Comparison of ENCODE assay signal across 14 cellular contexts in the genomic region with DNA sequence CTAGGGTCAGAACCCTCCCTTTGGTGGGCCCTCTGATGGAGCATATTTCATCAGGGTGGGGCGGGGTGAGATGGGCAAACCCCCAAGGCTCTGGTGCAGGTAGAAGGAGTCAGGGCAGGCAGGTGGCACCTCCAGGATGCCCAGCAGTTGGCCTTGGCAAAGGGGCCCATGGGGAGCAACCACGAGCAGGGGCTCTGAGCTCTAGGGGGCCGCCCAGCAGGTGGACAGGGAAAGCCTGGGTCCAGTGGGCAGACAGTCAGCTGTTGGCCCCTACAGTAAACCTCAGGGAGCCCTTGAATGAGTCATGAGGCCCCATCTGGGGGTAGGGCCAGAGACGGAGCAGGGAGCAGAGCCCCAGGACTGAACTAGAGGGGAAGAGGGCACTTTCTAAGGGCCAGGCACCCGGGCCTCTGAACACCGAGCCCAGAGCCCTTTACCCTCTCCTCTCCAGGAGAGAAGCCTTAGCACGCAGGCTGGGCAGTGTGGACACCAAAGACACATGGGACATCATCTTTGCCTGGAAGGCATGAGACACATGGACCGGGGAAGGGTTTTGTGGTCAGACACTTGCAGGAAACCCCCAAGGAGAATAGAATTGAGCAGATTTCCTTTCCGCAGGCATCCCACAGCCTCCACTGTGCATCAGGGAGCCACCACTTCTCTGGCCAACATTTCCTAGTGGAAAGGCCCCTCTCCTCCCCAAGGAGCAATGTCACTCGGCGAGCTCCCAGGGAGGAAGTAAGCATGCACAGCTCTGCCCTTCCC.
"Had no signal": no experiment of that assay in that cellular context is flagged by ENCODE, and none has a peak within 500 bp of the region (broad histone marks: within the 10 kb centered on the region; RNA-seq: fewer than 3 reads in every experiment).

No MANE protein-coding gene starts in this region.

- ATAC-seq: activated T-helper 17 cell treated with anti-CD3 and anti-CD28 coated beads, Interleukin-2, amount 50 U/mL, for 72 hours; right lobe of liver had no signal

- H3K4me1 ChIP-seq: right lobe of liver, stomach had no signal

- DNase-seq: activated B cell treated with CpG ODN at 0.5 μM for 24 hours; activated CD4-positive, alpha-beta T cell treated with anti-CD3 and anti-CD28 coated beads, Interleukin-2, amount 10 ng/mL, durations not matched to agents 24 days and 14 days; activated CD8-positive, alpha-beta memory T cell treated with anti-CD3 and anti-CD28 coated beads for 24 hours; activated naive CD4-positive, alpha-beta T cell treated with anti-CD3 and anti-CD28 coated beads, Interleukin-2, amount 50 U/mL, for 16 hours; glutamatergic neuron; hypothalamus; mesendoderm; nucleus accumbens; stimulated activated CD4-positive, alpha-beta T cell treated with anti-CD3 and anti-CD28 coated beads, Interleukin-1b, Interleukin-23, amount 100 ng/mL, for 48 hours; SW 1271 had no signal

- H3K27me3 ChIP-seq: right lobe of liver, stomach had no signal

- H3K4me3 ChIP-seq: right lobe of liver, stomach, thoracic aorta had no signal

- H3K9me3 ChIP-seq: right lobe of liver, stomach, thoracic aorta had no signal

- H3K36me3 ChIP-seq: right lobe of liver had no signal

- H3K27ac ChIP-seq: right lobe of liver, stomach, thoracic aorta had no signal
